Comparison of ENCODE assay signal across 2 cellular contexts in genomic region chr1:205350626-205351235, GRCh38.
TF ChIP-seq lines count a peak whose summit lies in the region.

No MANE protein-coding gene starts in this region.

TF ChIP-seq in GM23338, 12 proteins besides CTCF, POLR2A, EP300 and RAD21 (continued from another document):
- TF ChIP-seq ZNF462 (CRISPR knock-in tag; IDR thresholded peaks at IDR 0.05) (peak; percentile 63; the same call in 1 of the 2 replicates), NANOG (IDR thresholded peaks at IDR 0.05; ENCODE audit: borderline replicate concordance) (no peak), ETS1 (IDR thresholded peaks at IDR 0.05) (no peak), EZH2phosphoT487 (IDR thresholded peaks at IDR 0.05; ENCODE audit: unreplicated experiment) (no peak), ZNF114 (CRISPR knock-in tag; IDR thresholded peaks at IDR 0.05) (no peak), REST (IDR thresholded peaks at IDR 0.05; ENCODE audit: unreplicated experiment) (no peak)

TF ChIP-seq in WTC11, 78 proteins besides CTCF, POLR2A, EP300 and RAD21 (continued from another document):
- TF ChIP-seq GTF2I (CRISPR knock-in tag; conservative IDR thresholded peaks at IDR 0.05), result no peak
- TF ChIP-seq SOX15 (CRISPR knock-in tag; IDR thresholded peaks at IDR 0.05), result no peak
- no peak for TF ChIP-seq ELF4 (CRISPR knock-in tag; IDR thresholded peaks at IDR 0.05; ENCODE audit: low read depth)
